17 cellular contexts compared by ENCODE assay signal in the genomic region with DNA sequence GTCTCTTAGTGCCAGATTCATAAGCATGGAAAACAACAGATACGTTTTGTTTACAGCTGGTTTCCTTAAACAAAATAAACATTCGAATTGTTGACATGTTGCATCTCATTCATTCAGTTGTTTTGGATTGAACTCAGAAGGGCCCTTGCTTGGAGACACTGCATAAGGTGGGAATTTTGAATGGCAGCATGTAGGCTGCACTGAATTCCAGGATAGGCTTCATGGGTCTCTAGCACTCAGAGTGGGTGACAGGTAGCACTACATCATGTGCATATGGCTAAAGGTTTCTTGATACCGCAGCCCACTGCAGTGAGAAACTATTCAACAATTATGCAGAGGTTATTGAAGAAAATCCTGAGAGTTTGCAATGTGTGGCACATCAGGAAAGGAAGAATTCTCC. TPM values are rescaled to one million over a fixed set of nuclear protein-coding genes. Genes with fewer than 3 reads are reported as not detected.
DNase-seq lines count a peak whose midpoint lies in the region; ATAC-seq and TF ChIP-seq lines count a peak whose summit lies in the region.
"Had no signal": no experiment of that assay in that cellular context is flagged by ENCODE, and none has a peak within 500 bp of the region (broad histone marks: within the 10 kb centered on the region; RNA-seq: fewer than 3 reads in every experiment).

No MANE protein-coding gene starts in this region.

- peaks cover 0 to 6% (median 2%) of the 10 kb centered on the region in 3 experiments; a peak in 2 of 7 replicates for H3K36me3 Mint-ChIP-seq in H9 (ENCODE audit: insufficient read depth in 1 of 3, low read depth in 3 of 3)
- no peaks in the 10 kb centered on the region; the same call in 1 of the 2 replicates for H3K36me3 Mint-ChIP-seq in WTC11
- H3K36me3 Mint-ChIP-seq: activated naive CD4-positive, alpha-beta T cell treated with anti-CD3 and anti-CD28 coated beads, Interleukin-2, amount 10 ng/mL, durations not matched to agents 7 days and 5 days had no signal

- H4K91ac ChIP-seq in H9 (ENCODE audit: insufficient read length, low read depth, low read length) (no peak overlapping the region), mesenchymal stem cell (ENCODE audit: low read length) (no peak overlapping the region)

- H3K27ac ChIP-seq in AG04450 (ENCODE audit: low read depth, low read length) = no peak overlapping the region
- no peak overlapping the region for H3K27ac ChIP-seq in H9 (ENCODE audit: insufficient read length, low read depth, low read length)
- H3K27ac ChIP-seq in mesenchymal stem cell (ENCODE audit: low read length, poor library complexity, severe bottlenecking) = no peak overlapping the region
- H3K27ac ChIP-seq: C4-2B, upper lobe of left lung had no signal

- H3K79me2 ChIP-seq in H9 (ENCODE audit: insufficient read depth, low read length) = no peaks in the 10 kb centered on the region

- DNase-seq in AG04450 (ENCODE audit: low read depth, low spot score) = no peak
- no peak for DNase-seq in H9
- no peak for DNase-seq in WTC11 (ENCODE audit: low spot score)
- peak; percentile 6 for DNase-seq in mesenchymal stem cell
- DNase-seq in midbrain (lab: John Stamatoyannopoulos, UW) = no peak
- no peak for DNase-seq in BE2C
- no peak for DNase-seq in activated CD4-positive, alpha-beta T cell treated with anti-CD3 and anti-CD28 coated beads for 4 hours
- DNase-seq: effector memory CD4-positive, alpha-beta T cell; sigmoid colon had no signal

- H3K9me3 Mint-ChIP-seq in H9 (no peaks in the 10 kb centered on the region), WTC11 (no peaks in the 10 kb centered on the region)
- H3K9me3 Mint-ChIP-seq: activated naive CD4-positive, alpha-beta T cell treated with anti-CD3 and anti-CD28 coated beads, Interleukin-2, amount 10 ng/mL, durations not matched to agents 7 days and 5 days; stimulated activated effector memory CD8-positive, alpha-beta T cell treated with anti-CD3 and anti-CD28 coated beads, Interleukin-12 subunit alpha, Interleukin-12 subunit beta, amount 100 ng/mL, for 72 hours; T-helper 1 cell treated with Interleukin-12 subunit alpha and Interleukin-12 subunit beta and Interleukin-4 antibody, amounts not matched to agents 30 μg/mL and 1 μg/mL, for 36 hours had no signal

- peaks cover 2% of the 10 kb centered on the region; the same call in 1 of the 2 replicates for H3K4me1 ChIP-seq in H9 (ENCODE audit: insufficient read depth, low read length)
- peaks cover 4% of the 10 kb centered on the region for H3K4me1 ChIP-seq in mesenchymal stem cell (ENCODE audit: control insufficient read depth, insufficient read depth, low read depth, low read length)
- no peaks in the 10 kb centered on the region; the same call in 1 of the 2 replicates for H3K4me1 ChIP-seq in BE2C

- H2AFZ ChIP-seq in H9 (ENCODE audit: low read length) (no peak overlapping the region), mesenchymal stem cell (ENCODE audit: low read depth, low read length) (no peak overlapping the region)

- WGBS in H9 (ENCODE audit: extremely low coverage, insufficient read length, low lambda C conversion rate) = no CpG with 5 or more reads among the region's 3 CpGs
- WGBS in mesenchymal stem cell = 67% methylated on average over 3 of the region's 3 CpGs

- peak overlapping the region; percentile 81 to 86 for H3K4me3 Mint-ChIP-seq in H9
- peak overlapping the region; percentile 90 for H3K4me3 Mint-ChIP-seq in WTC11

- no peak for TF ChIP-seq CTCF in AG04450 (IDR thresholded peaks at IDR 0.05; ENCODE audit: low read depth, low read length)
- no peak for TF ChIP-seq CTCF in H9 (conservative IDR thresholded peaks at IDR 0.05)
- no peak for TF ChIP-seq CTCF in WTC11 (IDR thresholded peaks at IDR 0.05)
- TF ChIP-seq CTCF in BE2C (IDR thresholded peaks at IDR 0.05; ENCODE audit: low read depth, low read length) = no peak

- no peak overlapping the region for H2BK12ac ChIP-seq in H9 (ENCODE audit: insufficient read length, low read depth, low read length)
- H2BK12ac ChIP-seq in mesenchymal stem cell (ENCODE audit: low read length in 2 of 2) = no peak overlapping the region

- no peak overlapping the region for H3K14ac ChIP-seq in H9 (ENCODE audit: insufficient read depth, low read length)
- no peak overlapping the region for H3K14ac ChIP-seq in mesenchymal stem cell (ENCODE audit: low read length in 2 of 2)

- H2BK120ac ChIP-seq in H9 (ENCODE audit: low read depth, low read length, poor library complexity, severe bottlenecking) (no peak overlapping the region), mesenchymal stem cell (ENCODE audit: low read depth, low read length) (no peak overlapping the region)

- ATAC-seq in WTC11 (no peak), HG02885 (IDR thresholded peaks at IDR 0.05; ENCODE audit: poor library complexity, unreplicated experiment) (no peak)
- ATAC-seq: activated CD4-positive, CD25-positive, alpha-beta regulatory T cell treated with anti-CD3 and anti-CD28 coated beads, Interleukin-2, amount 50 U/mL, for 24 hours had no signal

- no peak overlapping the region for H4K5ac ChIP-seq in H9 (ENCODE audit: insufficient read length, low read depth, low read length)

- POLR2A ChIA-PET in AG04450 (lab: Yijun Ruan, JAX) (no interaction called here), WTC11 (lab: Charles Lee) (no interaction called here)

- H3K79me1 ChIP-seq in H9 (ENCODE audit: insufficient read depth, low read depth, low read length, poor library complexity, severe bottlenecking) = no peaks in the 10 kb centered on the region
- peaks cover 18% of the 10 kb centered on the region for H3K79me1 ChIP-seq in mesenchymal stem cell (replicated peaks; ENCODE audit: low read length, poor library complexity, severe bottlenecking)

- H3K27ac Mint-ChIP-seq in H9 = no peak overlapping the region
- no peak overlapping the region for H3K27ac Mint-ChIP-seq in WTC11
- H3K27ac Mint-ChIP-seq: activated naive CD4-positive, alpha-beta T cell treated with anti-CD3 and anti-CD28 coated beads, Interleukin-2, amount 10 ng/mL, durations not matched to agents 7 days and 5 days; stimulated activated effector memory CD8-positive, alpha-beta T cell treated with anti-CD3 and anti-CD28 coated beads, Interleukin-12 subunit alpha, Interleukin-12 subunit beta, amount 100 ng/mL, for 72 hours; T-helper 1 cell treated with Interleukin-12 subunit alpha and Interleukin-12 subunit beta and Interleukin-4 antibody, amounts not matched to agents 30 μg/mL and 1 μg/mL, for 36 hours had no signal

- no peak overlapping the region for H2AK5ac ChIP-seq in H9 (ENCODE audit: insufficient read length, low read length)
- no peak overlapping the region for H2AK5ac ChIP-seq in mesenchymal stem cell (ENCODE audit: low read length, severe bottlenecking)

- H3K4me1 Mint-ChIP-seq in H9 (peaks cover 20 to 26% of the 10 kb centered on the region in 2 experiments), WTC11 (peaks cover 20% of the 10 kb centered on the region)

- H3K27me3 ChIP-seq in AG04450 (ENCODE audit: control insufficient read depth, insufficient read depth, low read length) (no peaks in the 10 kb centered on the region), H9 (ENCODE audit: insufficient read depth, low read length) (peaks cover 3% of the 10 kb centered on the region; the same call in 1 of the 2 replicates), mesenchymal stem cell (ENCODE audit: control insufficient read depth in 1 of 2, insufficient read depth in 1 of 2, low read length in 2 of 2) (no peaks in the 10 kb centered on the region), BE2C (peaks cover 21% of the 10 kb centered on the region)
- H3K27me3 ChIP-seq: sigmoid colon had no signal

- H3K4me3 ChIP-seq in AG04450 (ENCODE audit: low read depth, low read length) = peak overlapping the region; percentile 73; the same call in 1 of the 2 replicates
- peak overlapping the region in 1 of 2 experiments; percentile 81 for H3K4me3 ChIP-seq in mesenchymal stem cell (ENCODE audit: insufficient read depth in 1 of 2, low read depth in 1 of 2, low read length in 2 of 2)
- H3K4me3 ChIP-seq in BE2C (ENCODE audit: low read depth, low read length) = no peak overlapping the region
- H3K4me3 ChIP-seq: lung had no signal

- H3K56ac ChIP-seq in H9 (ENCODE audit: insufficient read length, low read depth, low read length) = no peak overlapping the region

- no peak overlapping the region for H3K23ac ChIP-seq in H9 (ENCODE audit: insufficient read length, low read depth, low read length)
- no peak overlapping the region for H3K23ac ChIP-seq in mesenchymal stem cell (ENCODE audit: low read length in 2 of 2)

- H2BK5ac ChIP-seq in H9 (ENCODE audit: insufficient read length, low read length) (no peak overlapping the region), mesenchymal stem cell (ENCODE audit: low read depth, low read length, poor library complexity, severe bottlenecking) (no peak overlapping the region)

- H2BK15ac ChIP-seq in H9 (ENCODE audit: low read depth, low read length) (no peak overlapping the region), mesenchymal stem cell (ENCODE audit: low read depth, poor library complexity, severe bottlenecking) (no peak overlapping the region)

- no peak overlapping the region for H3T11ph ChIP-seq in H9 (ENCODE audit: low read length)

- no peak overlapping the region for H2BK20ac ChIP-seq in H9 (ENCODE audit: low read depth, low read length, poor library complexity, severe bottlenecking)

- H4K8ac ChIP-seq in H9 (replicated peaks; ENCODE audit: insufficient read length, low read depth, low read length) (no peak overlapping the region), mesenchymal stem cell (ENCODE audit: low read length) (no peak overlapping the region)

- H3K23me2 ChIP-seq in H9 (ENCODE audit: insufficient read length, low read depth, low read length, poor library complexity, severe bottlenecking) = peaks cover 14% of the 10 kb centered on the region

- H3K4ac ChIP-seq in H9 (ENCODE audit: low read depth, low read length) = no peak overlapping the region
- no peak overlapping the region for H3K4ac ChIP-seq in mesenchymal stem cell (ENCODE audit: low read depth in 1 of 2, low read length in 2 of 2)

- H3K9ac ChIP-seq in H9 (ENCODE audit: extremely low read depth, insufficient read length, low read length) = no peak overlapping the region
- H3K9ac ChIP-seq in mesenchymal stem cell (ENCODE audit: low read length) = peak overlapping the region; percentile 89

- H3K9me3 ChIP-seq in AG04450 (ENCODE audit: control insufficient read depth, insufficient read depth, low read length) (no peaks in the 10 kb centered on the region; the same call in 1 of the 2 replicates), H9 (ENCODE audit: control insufficient read depth, low read depth, low read length) (no peaks in the 10 kb centered on the region), mesenchymal stem cell (ENCODE audit: control insufficient read depth, low read length) (no peaks in the 10 kb centered on the region), BE2C (no peaks in the 10 kb centered on the region)
- H3K9me3 ChIP-seq: sigmoid colon, upper lobe of left lung had no signal

- H4K20me1 ChIP-seq in H9 (ENCODE audit: control insufficient read depth, insufficient read depth, insufficient read length) = no peaks in the 10 kb centered on the region

- no peak overlapping the region for H3K18ac ChIP-seq in H9 (ENCODE audit: insufficient read length, low read depth, low read length)
- H3K18ac ChIP-seq in mesenchymal stem cell (ENCODE audit: low read depth in 1 of 2, low read length in 2 of 2) = no peak overlapping the region

- H3K4me2 ChIP-seq in H9 (ENCODE audit: insufficient read depth, insufficient read length, low read length) (peak overlapping the region; percentile 1), mesenchymal stem cell (ENCODE audit: low read length, poor library complexity, severe bottlenecking) (no peak overlapping the region)

- H3K36me3 ChIP-seq in mesenchymal stem cell (ENCODE audit: control insufficient read depth in 1 of 2, insufficient read depth in 2 of 2, low read depth in 1 of 2, low read length in 2 of 2) = peaks cover 0 to 11% of the 10 kb centered on the region in 2 experiments
- no peaks in the 10 kb centered on the region for H3K36me3 ChIP-seq in BE2C
- H3K36me3 ChIP-seq: sigmoid colon, upper lobe of left lung had no signal

- H3K27me3 Mint-ChIP-seq in H9 (ENCODE audit: low read depth) (peaks cover 25% of the 10 kb centered on the region), WTC11 (ENCODE audit: low read depth) (peaks cover 27% of the 10 kb centered on the region)

- CTCF ChIA-PET in AG04450 (lab: Charles Lee) = interaction anchor here (0.6 to 2.1 kb wide), 4 partner anchors 44 to 65 kb away, joined by 3 to 9 read pairs (median 8); no protein-coding TSS in a partner anchor
- CTCF ChIA-PET in WTC11 (lab: Charles Lee) = interaction anchor here (1.2 kb wide), 1 partner anchor 52 kb away, joined by 6 read pairs; no protein-coding TSS in a partner anchor

RNA-seq across cellular contexts. Expression of a gene that starts 1.6 kb away (rescaled TPM):
- polyA plus RNA-seq in AG04450 (2011; rRNA removed) = 9.2 and 15.4 TPM in 2 replicates
- polyA minus RNA-seq in AG04450 (2011; rRNA and poly(A)+ RNA removed) = 4.1 and 6.7 TPM in 2 replicates
- 1.4 and 2.3 TPM in 2 replicates for total RNA-seq in H9 (2021)
- total RNA-seq in WTC11 (2021) = 1.3 to 1.8 TPM (median 1.5 TPM) in 3 replicates
- polyA plus RNA-seq in mesenchymal stem cell (2013, experiment 1 of 2) = 3.2 TPM
- polyA plus RNA-seq in mesenchymal stem cell (2013, experiment 2 of 2) = 3.9 TPM
- polyA plus RNA-seq in BE2C (2012; ENCODE audit: insufficient read depth, insufficient read length, low read depth) = 0.26 TPM
